In genomic region chr2:160061533-160062282, GRCh38 we compare ENCODE assay signal across 9 cellular contexts. TPM values are rescaled to one million over a fixed set of nuclear protein-coding genes. Genes with fewer than 3 reads are reported as not detected.
DNase-seq lines count a peak whose midpoint lies in the region; ATAC-seq and TF ChIP-seq lines count a peak whose summit lies in the region.
"Had no signal": no experiment of that assay in that cellular context is flagged by ENCODE, and none has a peak within 500 bp of the region (broad histone marks: within the 10 kb centered on the region; RNA-seq: fewer than 3 reads in every experiment).

No MANE protein-coding gene starts in this region.

- ATAC-seq in activated T-helper 17 cell treated with anti-CD3 and anti-CD28 coated beads, Interleukin-2, amount 50 U/mL, for 72 hours (replicated peaks): peak; percentile 19
- peak; percentile 29 for ATAC-seq in sciatic nerve

- no peaks in the 10 kb centered on the region for H3K9me2 ChIP-seq in OCI-LY7 (ENCODE audit: insufficient read depth, low read length)

- H3K36me3 Mint-ChIP-seq in Caco-2 (ENCODE audit: insufficient read depth, unreplicated experiment): no peaks in the 10 kb centered on the region
- no peaks in the 10 kb centered on the region for H3K36me3 Mint-ChIP-seq in activated T-helper 17 cell treated with anti-CD3 and anti-CD28 coated beads, Interleukin-2, amount 50 U/mL, for 72 hours (ENCODE audit: low read depth)

- peaks cover 6% of the 10 kb centered on the region for H3K4me1 Mint-ChIP-seq in Caco-2 (ENCODE audit: low read depth, unreplicated experiment)
- H3K4me1 Mint-ChIP-seq in activated T-helper 17 cell treated with anti-CD3 and anti-CD28 coated beads, Interleukin-2, amount 50 U/mL, for 72 hours: no peaks in the 10 kb centered on the region

- BruUV-seq in Caco-2 (replicated peaks; lab: Mats Ljungman, UMichigan) (no TSS peak), OCI-LY7 (replicated peaks; lab: Mats Ljungman, UMichigan) (no TSS peak)

- H3K4me1 ChIP-seq in Caco-2 (no peaks in the 10 kb centered on the region), right atrium auricular region (peaks cover 0 to 38% of the 10 kb centered on the region in 2 donors), OCI-LY7 (ENCODE audit: insufficient read depth, low read length, poor library complexity, severe bottlenecking) (no peaks in the 10 kb centered on the region)

- DNase-seq in Caco-2 (no peak), right atrium auricular region (ENCODE audit: low spot score) (no peak), sciatic nerve (ENCODE audit: low spot score) (no peak), OCI-LY7 (ENCODE audit: low spot score) (no peak), GM10248 (ENCODE audit: extremely low spot score) (no peak), superior temporal gyrus (ENCODE audit: extremely low spot score) (no peak), GM13977 (ENCODE audit: low spot score) (no peak)
- DNase-seq: SHP77 had no signal

- intact Hi-C loops in Caco-2 (cut with micrococcal nuclease; ENCODE audit: unreplicated experiment): no loop called here
- intact Hi-C loops in sciatic nerve (cut with DNase I): no loop called here
- intact Hi-C loops in OCI-LY7 (cut with micrococcal nuclease; ENCODE audit: unreplicated experiment): no loop called here

- H3K27me3 ChIP-seq in Caco-2 (replicated peaks; ENCODE audit: control insufficient read depth, insufficient read depth, low read length): no peaks in the 10 kb centered on the region
- no peaks in the 10 kb centered on the region for H3K27me3 ChIP-seq in right atrium auricular region

- H3K27ac Mint-ChIP-seq in Caco-2 (ENCODE audit: unreplicated experiment): no peak overlapping the region
- no peak overlapping the region for H3K27ac Mint-ChIP-seq in activated T-helper 17 cell treated with anti-CD3 and anti-CD28 coated beads, Interleukin-2, amount 50 U/mL, for 72 hours

- POLR2A ChIA-PET in Caco-2 (lab: Charles Lee) (no interaction called here), OCI-LY7 (lab: Charles Lee) (no interaction called here), GM10248 (lab: Yijun Ruan, JAX) (no interaction called here)

- peak overlapping the region; percentile 54 to 65 for H3K27ac ChIP-seq in right atrium auricular region
- no peak overlapping the region for H3K27ac ChIP-seq in OCI-LY7 (ENCODE audit: low read depth, low read length, poor library complexity, severe bottlenecking)

- H3K4me3 Mint-ChIP-seq in Caco-2 (ENCODE audit: unreplicated experiment): peak overlapping the region; percentile 82
- peak overlapping the region; percentile 60 for H3K4me3 Mint-ChIP-seq in activated T-helper 17 cell treated with anti-CD3 and anti-CD28 coated beads, Interleukin-2, amount 50 U/mL, for 72 hours

- no peaks in the 10 kb centered on the region for H3K9me3 Mint-ChIP-seq in Caco-2 (ENCODE audit: unreplicated experiment)
- no peaks in the 10 kb centered on the region for H3K9me3 Mint-ChIP-seq in activated T-helper 17 cell treated with anti-CD3 and anti-CD28 coated beads, Interleukin-2, amount 50 U/mL, for 72 hours

- no peaks in the 10 kb centered on the region for H3K79me2 ChIP-seq in OCI-LY7 (ENCODE audit: insufficient read depth, low read depth, low read length)

- H3K9me3 ChIP-seq in Caco-2 (no peaks in the 10 kb centered on the region), right atrium auricular region (no peaks in the 10 kb centered on the region), OCI-LY7 (ENCODE audit: low read length) (no peaks in the 10 kb centered on the region)

- in situ Hi-C loops in GM13977 (cut with MboI; ENCODE audit: low pct_unique_long_range_greater_than_20kb, low sequenced_read_pairs, unreplicated experiment): no loop called here

- H3K36me3 ChIP-seq in Caco-2 (ENCODE audit: control insufficient read depth, insufficient read depth, low read length): no peaks in the 10 kb centered on the region
- H3K36me3 ChIP-seq in right atrium auricular region: no peaks in the 10 kb centered on the region
- H3K36me3 ChIP-seq in OCI-LY7 (ENCODE audit: insufficient read depth, low read length): no peaks in the 10 kb centered on the region

- H3K27me3 Mint-ChIP-seq in Caco-2 (ENCODE audit: insufficient read depth, unreplicated experiment): no peaks in the 10 kb centered on the region
- H3K27me3 Mint-ChIP-seq in activated T-helper 17 cell treated with anti-CD3 and anti-CD28 coated beads, Interleukin-2, amount 50 U/mL, for 72 hours: peaks cover 65% of the 10 kb centered on the region

- CTCF ChIA-PET in Caco-2 (lab: Charles Lee) (no interaction called here), OCI-LY7 (lab: Charles Lee; ENCODE audit: unreplicated experiment) (no interaction called here), GM10248 (lab: Yijun Ruan, JAX) (no interaction called here)

- H3K4me3 ChIP-seq in Caco-2 (ENCODE audit: low read depth, low read length) (peak overlapping the region; percentile 38), right atrium auricular region (peak overlapping the region; percentile 64 to 73), OCI-LY7 (ENCODE audit: low read depth, low read length, poor library complexity, severe bottlenecking) (no peak overlapping the region)

- H4K20me1 ChIP-seq in OCI-LY7 (ENCODE audit: insufficient read depth, low read length): no peaks in the 10 kb centered on the region

- no peak overlapping the region for H3K4me2 ChIP-seq in OCI-LY7 (ENCODE audit: low read length)

- H2AFZ ChIP-seq in OCI-LY7 (ENCODE audit: low read length): no peak overlapping the region

- TF ChIP-seq CTCF in Caco-2 (IDR thresholded peaks at IDR 0.05; ENCODE audit: insufficient read depth in 1 of 2, low read depth in 1 of 2, low read length in 1 of 2, severe bottlenecking in 1 of 2, unreplicated experiment in 1 of 2) (no peak), right atrium auricular region (IDR thresholded peaks at IDR 0.05) (no peak), OCI-LY7 (conservative IDR thresholded peaks at IDR 0.05; ENCODE audit: low read length) (no peak), GM10248 (IDR thresholded peaks at IDR 0.05; ENCODE audit: control extremely low read depth, extremely low read depth, low read depth, missing control alignments) (no peak), GM13977 (IDR thresholded peaks at IDR 0.05; ENCODE audit: extremely low read depth, insufficient read depth, missing control alignments) (no peak)

RNA-seq across cellular contexts. Expression of gene PLA2R1, which starts 0.7 kb away (rescaled TPM):
- total RNA-seq in Caco-2 (2022) (0.26 and 0.39 TPM in 2 replicates), right atrium auricular region (1 to 10 TPM; 2.8 to 3.3 TPM), sciatic nerve (31.6 TPM), OCI-LY7 (2022) (not detected in 2 replicates)
- total RNA-seq in activated T-helper 17 cell treated with anti-CD3 and anti-CD28 coated beads, Interleukin-2, amount 50 U/mL, for 72 hours: under 1 TPM in 1 of 2 donors, not detected in 1; 0.02 TPM
- total RNA-seq in OCI-LY7 (2014; rRNA removed; shearing (Covaris generic)): not detected in 2 replicates
